17 cellular contexts compared by ENCODE assay signal in genomic region chr12:105493091-105493615, GRCh38.
"Had no signal": no experiment of that assay in that cellular context is flagged by ENCODE, and none has a peak within 500 bp of the region (broad histone marks: within the 10 kb centered on the region; RNA-seq: fewer than 3 reads in every experiment).

No MANE protein-coding gene starts in this region.

- H3K9me3 Mint-ChIP-seq: activated CD4-positive, alpha-beta T cell treated with anti-CD3 and anti-CD28 coated beads, Interleukin-2, amount 10 ng/mL, durations not matched to agents 7 days and 5 days had no signal

- H3K9me3 ChIP-seq: breast epithelium, tibial artery, vagina had no signal

- H3K36me3 Mint-ChIP-seq: activated naive CD8-positive, alpha-beta T cell treated with anti-CD3 and anti-CD28 coated beads for 36 hours had no signal

- H3K27me3 ChIP-seq: breast epithelium, tibial artery, vagina had no signal

- H3K4me1 ChIP-seq: breast epithelium, left ventricle myocardium inferior, tibial artery, vagina had no signal

- H3K4me1 Mint-ChIP-seq: activated CD4-positive, alpha-beta T cell treated with anti-CD3 and anti-CD28 coated beads, Interleukin-2, amount 10 ng/mL, durations not matched to agents 7 days and 5 days; activated naive CD8-positive, alpha-beta T cell treated with anti-CD3 and anti-CD28 coated beads for 36 hours had no signal

- H3K4me3 Mint-ChIP-seq: activated CD4-positive, alpha-beta T cell treated with anti-CD3 and anti-CD28 coated beads, Interleukin-2, amount 10 ng/mL, durations not matched to agents 7 days and 5 days; activated naive CD8-positive, alpha-beta T cell treated with anti-CD3 and anti-CD28 coated beads for 36 hours; nephron had no signal

- H3K27ac Mint-ChIP-seq: activated CD4-positive, alpha-beta T cell treated with anti-CD3 and anti-CD28 coated beads, Interleukin-2, amount 10 ng/mL, durations not matched to agents 7 days and 5 days; activated naive CD8-positive, alpha-beta T cell treated with anti-CD3 and anti-CD28 coated beads for 36 hours had no signal

- H3K4me3 ChIP-seq: breast epithelium, dorsolateral prefrontal cortex, left ventricle myocardium inferior, tibial artery, vagina had no signal

- H3K27ac ChIP-seq: breast epithelium, dorsolateral prefrontal cortex, left ventricle myocardium inferior, tibial artery, vagina had no signal

- DNase-seq: activated CD4-positive, alpha-beta T cell treated with anti-CD3 and anti-CD28 coated beads, Interleukin-2, amount 10 ng/mL, durations not matched to agents 7 days and 5 days; activated CD8-positive, alpha-beta memory T cell treated with anti-CD3 and anti-CD28 coated beads for 24 hours; activated gamma-delta T cell treated with Interleukin-2 at 50 U/mL for 16 hours; activated naive CD8-positive, alpha-beta T cell treated with anti-CD3 and anti-CD28 coated beads for 36 hours; anterior cingulate cortex; cerebellar nuclear complex; dorsolateral prefrontal cortex; erythroblast; kidney; left ventricle myocardium inferior; stimulated activated CD4-positive, alpha-beta T cell treated with anti-CD3 and anti-CD28 coated beads, Interleukin-4, amount 100 ng/mL, for 1 hour; stimulated activated naive CD4-positive, alpha-beta T cell; T-helper 9 cell; tibial artery had no signal

- H3K36me3 ChIP-seq: breast epithelium, left ventricle myocardium inferior, tibial artery, vagina had no signal
